1 cellular context compared by ENCODE assay signal in genomic region chr22:22013559-22014284, GRCh38.
TF ChIP-seq lines count a peak whose summit lies in the region.

No MANE protein-coding gene starts in this region.

TF ChIP-seq in K562, 482 proteins besides CTCF, POLR2A, EP300 and RAD21 (continued from another document and continues in another):
- TF ChIP-seq, protein P1, sequence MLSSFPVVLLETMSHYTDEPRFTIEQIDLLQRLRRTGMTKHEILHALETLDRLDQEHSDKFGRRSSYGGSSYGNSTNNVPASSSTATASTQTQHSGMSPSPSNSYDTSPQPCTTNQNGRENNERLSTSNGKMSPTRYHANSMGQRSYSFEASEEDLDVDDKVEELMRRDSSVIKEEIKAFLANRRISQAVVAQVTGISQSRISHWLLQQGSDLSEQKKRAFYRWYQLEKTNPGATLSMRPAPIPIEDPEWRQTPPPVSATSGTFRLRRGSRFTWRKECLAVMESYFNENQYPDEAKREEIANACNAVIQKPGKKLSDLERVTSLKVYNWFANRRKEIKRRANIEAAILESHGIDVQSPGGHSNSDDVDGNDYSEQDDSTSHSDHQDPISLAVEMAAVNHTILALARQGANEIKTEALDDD (IDR thresholded peaks at IDR 0.05) = no peak
- TF ChIP-seq, protein P2, sequence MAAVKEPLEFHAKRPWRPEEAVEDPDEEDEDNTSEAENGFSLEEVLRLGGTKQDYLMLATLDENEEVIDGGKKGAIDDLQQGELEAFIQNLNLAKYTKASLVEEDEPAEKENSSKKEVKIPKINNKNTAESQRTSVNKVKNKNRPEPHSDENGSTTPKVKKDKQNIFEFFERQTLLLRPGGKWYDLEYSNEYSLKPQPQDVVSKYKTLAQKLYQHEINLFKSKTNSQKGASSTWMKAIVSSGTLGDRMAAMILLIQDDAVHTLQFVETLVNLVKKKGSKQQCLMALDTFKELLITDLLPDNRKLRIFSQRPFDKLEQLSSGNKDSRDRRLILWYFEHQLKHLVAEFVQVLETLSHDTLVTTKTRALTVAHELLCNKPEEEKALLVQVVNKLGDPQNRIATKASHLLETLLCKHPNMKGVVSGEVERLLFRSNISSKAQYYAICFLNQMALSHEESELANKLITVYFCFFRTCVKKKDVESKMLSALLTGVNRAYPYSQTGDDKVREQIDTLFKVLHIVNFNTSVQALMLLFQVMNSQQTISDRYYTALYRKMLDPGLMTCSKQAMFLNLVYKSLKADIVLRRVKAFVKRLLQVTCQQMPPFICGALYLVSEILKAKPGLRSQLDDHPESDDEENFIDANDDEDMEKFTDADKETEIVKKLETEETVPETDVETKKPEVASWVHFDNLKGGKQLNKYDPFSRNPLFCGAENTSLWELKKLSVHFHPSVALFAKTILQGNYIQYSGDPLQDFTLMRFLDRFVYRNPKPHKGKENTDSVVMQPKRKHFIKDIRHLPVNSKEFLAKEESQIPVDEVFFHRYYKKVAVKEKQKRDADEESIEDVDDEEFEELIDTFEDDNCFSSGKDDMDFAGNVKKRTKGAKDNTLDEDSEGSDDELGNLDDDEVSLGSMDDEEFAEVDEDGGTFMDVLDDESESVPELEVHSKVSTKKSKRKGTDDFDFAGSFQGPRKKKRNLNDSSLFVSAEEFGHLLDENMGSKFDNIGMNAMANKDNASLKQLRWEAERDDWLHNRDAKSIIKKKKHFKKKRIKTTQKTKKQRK (IDR thresholded peaks at IDR 0.05; ENCODE audit: borderline replicate concordance, low read depth, low read length) = no peak
- TF ChIP-seq SUPT5H (IDR thresholded peaks at IDR 0.05) (no peak), YBX1 (IDR thresholded peaks at IDR 0.05) (no peak), DMBX1 (CRISPR knock-in tag; IDR thresholded peaks at IDR 0.05; ENCODE audit: borderline replicate concordance) (no peak), PHTF2 (CRISPR knock-in tag; IDR thresholded peaks at IDR 0.05) (no peak), RBM14 (IDR thresholded peaks at IDR 0.05; ENCODE audit: borderline replicate concordance, insufficient read depth, low read depth, low read length) (no peak), ZC3H11A (IDR thresholded peaks at IDR 0.05; ENCODE audit: low read depth, low read length) (no peak), MTA2 (IDR thresholded peaks at IDR 0.05; ENCODE audit: low read depth) (no peak), MCM7 (IDR thresholded peaks at IDR 0.05) (no peak), ZNF124 (CRISPR knock-in tag; IDR thresholded peaks at IDR 0.05) (no peak), ID3 (CRISPR knock-in tag; IDR thresholded peaks at IDR 0.05) (0 out of 2 replicates have a peak, but pooled peaks have one; percentile 13), ID3 (tag; IDR thresholded peaks at IDR 0.05) (no peak), RBM22 (IDR thresholded peaks at IDR 0.05; ENCODE audit: low read depth, low read length, poor library complexity, severe bottlenecking) (no peak), XRCC3 (IDR thresholded peaks at IDR 0.05) (no peak), MECOM (CRISPR knock-in tag; IDR thresholded peaks at IDR 0.05) (no peak), PRMT5 (CRISPR knock-in tag; IDR thresholded peaks at IDR 0.05) (0 out of 2 replicates have a peak, but pooled peaks have one; percentile 55), ZC3H4 (CRISPR knock-in tag; IDR thresholded peaks at IDR 0.05; ENCODE audit: borderline replicate concordance) (no peak), LCOR (CRISPR knock-in tag; IDR thresholded peaks at IDR 0.05) (no peak), ZFP1 (CRISPR knock-in tag; IDR thresholded peaks at IDR 0.05) (no peak), DACH1 (IDR thresholded peaks at IDR 0.05; ENCODE audit: partially characterized antibody) (no peak), MEIS2 (IDR thresholded peaks at IDR 0.05; ENCODE audit: partially characterized antibody) (no peak), HDAC1 (IDR thresholded peaks at IDR 0.05) (no peak), SRF (CRISPR knock-in tag; IDR thresholded peaks at IDR 0.05) (no peak), POLR3G (IDR thresholded peaks at IDR 0.05; ENCODE audit: extremely low read depth, insufficient read length, insufficient replicate concordance) (no peak), ZNF146 (CRISPR knock-in tag; IDR thresholded peaks at IDR 0.05; ENCODE audit: unreplicated experiment) (peak; percentile 96), CSDE1 (IDR thresholded peaks at IDR 0.05) (no peak), RFX1 (IDR thresholded peaks at IDR 0.05) (no peak), ZNF3 (CRISPR knock-in tag; IDR thresholded peaks at IDR 0.05) (peak; percentile 75), TRIM25 (IDR thresholded peaks at IDR 0.05; ENCODE audit: borderline replicate concordance) (no peak), ATF3 (IDR thresholded peaks at IDR 0.05) (no peak), ATF3 (CRISPR knock-in tag; conservative IDR thresholded peaks at IDR 0.05) (no peak), NBN (IDR thresholded peaks at IDR 0.05; ENCODE audit: low read depth) (no peak), ZEB2 (IDR thresholded peaks at IDR 0.05) (no peak), NFIX (CRISPR knock-in tag; IDR thresholded peaks at IDR 0.05; ENCODE audit: low read depth) (no peak), PHB2 (IDR thresholded peaks at IDR 0.05; ENCODE audit: low read depth) (no peak), ZBTB8A (IDR thresholded peaks at IDR 0.05; ENCODE audit: partially characterized antibody) (no peak), ZNF232 (CRISPR knock-in tag; IDR thresholded peaks at IDR 0.05) (no peak), CBX3 (IDR thresholded peaks at IDR 0.05; ENCODE audit: borderline replicate concordance in 1 of 2, low read length in 2 of 2) (0 out of 3 replicates have a peak, but pooled peaks of 1 of the 2 experiments have one; percentile 40), RREB1 (CRISPR knock-in tag; IDR thresholded peaks at IDR 0.05) (no peak), ZFX (CRISPR knock-in tag; IDR thresholded peaks at IDR 0.05) (no peak), TBL1XR1 (IDR thresholded peaks at IDR 0.05; ENCODE audit: low read length in 2 of 2) (no peak), RBM25 (IDR thresholded peaks at IDR 0.05; ENCODE audit: low read depth, low read length, severe bottlenecking) (peak; percentile 42), ZNF12 (CRISPR knock-in tag; IDR thresholded peaks at IDR 0.05) (peak; percentile 63; the same call in 1 of the 2 replicates), STAG1 (CRISPR knock-in tag; IDR thresholded peaks at IDR 0.05; ENCODE audit: borderline replicate concordance) (0 out of 2 replicates have a peak, but pooled peaks have one; percentile 4)
- TF ChIP-seq, protein P3, sequence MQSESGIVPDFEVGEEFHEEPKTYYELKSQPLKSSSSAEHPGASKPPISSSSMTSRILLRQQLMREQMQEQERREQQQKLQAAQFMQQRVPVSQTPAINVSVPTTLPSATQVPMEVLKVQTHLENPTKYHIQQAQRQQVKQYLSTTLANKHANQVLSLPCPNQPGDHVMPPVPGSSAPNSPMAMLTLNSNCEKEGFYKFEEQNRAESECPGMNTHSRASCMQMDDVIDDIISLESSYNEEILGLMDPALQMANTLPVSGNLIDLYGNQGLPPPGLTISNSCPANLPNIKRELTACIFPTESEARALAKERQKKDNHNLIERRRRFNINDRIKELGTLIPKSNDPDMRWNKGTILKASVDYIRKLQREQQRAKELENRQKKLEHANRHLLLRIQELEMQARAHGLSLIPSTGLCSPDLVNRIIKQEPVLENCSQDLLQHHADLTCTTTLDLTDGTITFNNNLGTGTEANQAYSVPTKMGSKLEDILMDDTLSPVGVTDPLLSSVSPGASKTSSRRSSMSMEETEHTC (IDR thresholded peaks at IDR 0.05) = no peak
- TF ChIP-seq, protein P4, sequence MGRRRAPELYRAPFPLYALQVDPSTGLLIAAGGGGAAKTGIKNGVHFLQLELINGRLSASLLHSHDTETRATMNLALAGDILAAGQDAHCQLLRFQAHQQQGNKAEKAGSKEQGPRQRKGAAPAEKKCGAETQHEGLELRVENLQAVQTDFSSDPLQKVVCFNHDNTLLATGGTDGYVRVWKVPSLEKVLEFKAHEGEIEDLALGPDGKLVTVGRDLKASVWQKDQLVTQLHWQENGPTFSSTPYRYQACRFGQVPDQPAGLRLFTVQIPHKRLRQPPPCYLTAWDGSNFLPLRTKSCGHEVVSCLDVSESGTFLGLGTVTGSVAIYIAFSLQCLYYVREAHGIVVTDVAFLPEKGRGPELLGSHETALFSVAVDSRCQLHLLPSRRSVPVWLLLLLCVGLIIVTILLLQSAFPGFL (CRISPR knock-in tag; IDR thresholded peaks at IDR 0.05) = no peak
- TF ChIP-seq, protein P5, sequence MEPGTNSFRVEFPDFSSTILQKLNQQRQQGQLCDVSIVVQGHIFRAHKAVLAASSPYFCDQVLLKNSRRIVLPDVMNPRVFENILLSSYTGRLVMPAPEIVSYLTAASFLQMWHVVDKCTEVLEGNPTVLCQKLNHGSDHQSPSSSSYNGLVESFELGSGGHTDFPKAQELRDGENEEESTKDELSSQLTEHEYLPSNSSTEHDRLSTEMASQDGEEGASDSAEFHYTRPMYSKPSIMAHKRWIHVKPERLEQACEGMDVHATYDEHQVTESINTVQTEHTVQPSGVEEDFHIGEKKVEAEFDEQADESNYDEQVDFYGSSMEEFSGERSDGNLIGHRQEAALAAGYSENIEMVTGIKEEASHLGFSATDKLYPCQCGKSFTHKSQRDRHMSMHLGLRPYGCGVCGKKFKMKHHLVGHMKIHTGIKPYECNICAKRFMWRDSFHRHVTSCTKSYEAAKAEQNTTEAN (CRISPR knock-in tag; IDR thresholded peaks at IDR 0.05) = no peak
